In the genomic region with DNA sequence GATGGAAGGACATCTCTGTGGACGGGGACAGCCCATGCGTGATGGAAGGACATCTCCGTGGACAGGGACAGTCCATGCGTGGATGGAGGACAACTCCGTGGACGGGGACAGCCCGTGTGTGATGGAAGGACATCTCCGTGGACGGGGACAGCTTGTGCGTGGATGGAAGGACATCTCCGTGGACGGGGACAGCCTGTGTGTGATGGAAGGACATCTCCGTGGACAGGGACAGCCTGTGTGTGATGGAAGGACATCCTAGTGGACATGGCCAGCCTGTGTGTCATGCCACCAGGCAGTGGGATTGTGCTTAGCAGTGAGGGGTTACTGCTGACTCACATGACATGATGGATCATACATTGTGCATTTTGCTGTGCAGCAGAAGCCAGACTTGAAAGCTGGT, we compare ENCODE assay signal across 1 cellular context.
TF ChIP-seq lines count a peak whose summit lies in the region.

No MANE protein-coding gene starts in this region.

TF ChIP-seq in H1, 55 proteins besides CTCF, POLR2A, EP300 and RAD21 (continued from another document):
- no peak for TF ChIP-seq ATF2 (IDR thresholded peaks at IDR 0.05; ENCODE audit: low read length)
- no peak for TF ChIP-seq RNF2 (IDR thresholded peaks at IDR 0.05; ENCODE audit: borderline replicate concordance, low read depth, low read length, missing control alignments, poor library complexity, severe bottlenecking)
